In the genomic region with DNA sequence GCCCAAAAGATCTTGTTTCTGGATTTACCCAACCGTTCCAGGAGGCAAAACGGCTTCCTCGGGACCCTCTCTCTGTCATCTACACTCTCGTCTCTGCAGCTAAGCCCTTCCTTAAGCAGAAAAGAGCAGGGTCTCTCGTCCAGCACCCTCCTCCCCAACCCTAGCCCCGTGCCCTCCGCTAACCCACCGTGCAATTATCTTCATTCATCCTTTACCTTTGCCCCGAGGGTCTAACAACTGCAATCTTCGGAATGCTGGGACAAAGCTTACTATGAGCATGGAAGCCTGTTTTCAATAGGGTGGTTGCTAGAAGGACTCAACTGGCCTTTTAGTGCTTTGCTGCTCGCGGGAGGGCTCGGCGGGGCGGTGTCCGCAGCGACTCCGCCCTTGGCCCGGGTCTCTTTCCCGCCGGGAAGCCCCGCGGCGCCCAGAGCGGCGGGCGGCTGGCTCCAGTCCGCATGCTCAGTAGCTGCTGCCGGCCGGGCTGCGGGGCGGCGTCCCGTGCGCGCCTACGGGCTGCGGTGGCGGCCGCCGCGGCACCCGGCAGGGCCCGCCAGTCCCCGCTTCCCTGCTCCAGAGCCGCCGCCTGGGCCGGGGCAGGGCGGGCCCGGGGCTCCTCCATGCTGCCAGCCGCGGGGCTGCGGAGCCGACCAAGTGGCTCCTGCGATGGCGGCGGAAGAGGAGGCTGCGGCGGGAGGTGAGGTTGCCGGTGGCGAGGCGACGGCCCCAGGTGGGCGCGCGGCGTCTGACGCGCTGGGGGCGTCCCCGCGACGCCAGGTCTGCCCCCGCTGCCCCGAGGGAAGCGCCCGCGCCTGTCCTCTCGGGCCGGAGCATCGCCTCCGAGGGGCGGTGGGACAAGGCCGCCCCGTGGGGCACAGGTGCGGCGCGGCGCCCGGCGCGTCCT, we compare ENCODE assay signal across 8 cellular contexts. TPM values are rescaled to one million over a fixed set of nuclear protein-coding genes. Genes with fewer than 3 reads are reported as not detected.
A peak's percentile ranks its signal among the peaks of the same experiment; 100 is the strongest.
DNase-seq lines count a peak whose midpoint lies in the region; ATAC-seq and TF ChIP-seq lines count a peak whose summit lies in the region.

BMAL2 (plus strand) TSS at position 430 of the 904 bp plus-strand sequence; CDS start at position 667, 237 bp downstream.

- peak within 1 kb of the TSS in 2 of 3 donors; percentile 82 to 92 for H3K27ac Mint-ChIP-seq in IgD-negative memory B cell

- peaks cover 14% of the 10 kb centered on the region for H3K27me3 Mint-ChIP-seq in IgD-negative memory B cell

- no peaks in the 10 kb centered on the region for H3K9me3 ChIP-seq in iPS-15b (ENCODE audit: control insufficient read depth, insufficient read depth, low read length)

- peaks cover 15 to 23% (median 17%) of the 10 kb centered on the region in 3 donors for H3K4me1 Mint-ChIP-seq in IgD-negative memory B cell

- ATAC-seq in GM21529 (IDR thresholded peaks at IDR 0.05; ENCODE audit: unreplicated experiment) (peak; percentile 36), SK-N-SH treated with all-trans-retinoic acid at 6 μM for 48 hours (peak; percentile 64), GM18873 (IDR thresholded peaks at IDR 0.05; ENCODE audit: low FRiP score, unreplicated experiment) (no peak)

- peaks cover 31% of the 10 kb centered on the region for H3K27me3 ChIP-seq in iPS-15b (ENCODE audit: control insufficient read depth, insufficient read depth, low read length)

- H3K4me3 ChIP-seq in iPS-15b (ENCODE audit: low read depth, low read length) (peak within 1 kb of the TSS; percentile 69), skin epidermis (peak within 1 kb of the TSS; percentile 65 to 86 (median 75))

- H3K4me1 ChIP-seq in iPS-15b (ENCODE audit: control insufficient read depth, insufficient read depth, low read length): peaks cover 6% of the 10 kb centered on the region

- no peaks in the 10 kb centered on the region for H3K9me3 Mint-ChIP-seq in IgD-negative memory B cell

- DNase-seq in EH (ENCODE audit: low read depth): peak; percentile 57
- peak; percentile 85 for DNase-seq in astrocyte of the hippocampus (ENCODE audit: low read depth, low spot score)

- peak within 1 kb of the TSS; percentile 9 for H3K9ac ChIP-seq in iPS-15b (ENCODE audit: low read depth, low read length)

- H3K27ac ChIP-seq in skin epidermis: peak within 1 kb of the TSS; percentile 54 to 90 (median 78)

- no peaks in the 10 kb centered on the region for H3K36me3 ChIP-seq in iPS-15b (ENCODE audit: control insufficient read depth, insufficient read depth, low read length)

- peak within 1 kb of the TSS; percentile 92 to 97 (median 94) for H3K4me3 Mint-ChIP-seq in IgD-negative memory B cell

- H3K36me3 Mint-ChIP-seq in IgD-negative memory B cell: no peaks in the 10 kb centered on the region

TF ChIP-seq in SK-N-SH treated with all-trans-retinoic acid at 6 μM for 48 hours, 23 proteins besides CTCF, POLR2A, EP300 and RAD21:
- TF ChIP-seq ZC3H10 (CRISPR knock-in tag; IDR thresholded peaks at IDR 0.05) (no peak), TCF4 (CRISPR knock-in tag; IDR thresholded peaks at IDR 0.05; ENCODE audit: borderline replicate concordance) (no peak), ZNF70 (CRISPR knock-in tag; IDR thresholded peaks at IDR 0.05) (no peak), PPARA (CRISPR knock-in tag; IDR thresholded peaks at IDR 0.05; ENCODE audit: borderline replicate concordance) (no peak), SNAI2 (CRISPR knock-in tag; IDR thresholded peaks at IDR 0.05) (no peak), PATZ1 (CRISPR knock-in tag; IDR thresholded peaks at IDR 0.05; ENCODE audit: borderline replicate concordance) (no peak)

RNA-seq across cellular contexts. Expression of gene BMAL2, which starts in this region (rescaled TPM):
- polyA plus RNA-seq in IgD-negative memory B cell: 2.1 TPM
